In the genomic region with DNA sequence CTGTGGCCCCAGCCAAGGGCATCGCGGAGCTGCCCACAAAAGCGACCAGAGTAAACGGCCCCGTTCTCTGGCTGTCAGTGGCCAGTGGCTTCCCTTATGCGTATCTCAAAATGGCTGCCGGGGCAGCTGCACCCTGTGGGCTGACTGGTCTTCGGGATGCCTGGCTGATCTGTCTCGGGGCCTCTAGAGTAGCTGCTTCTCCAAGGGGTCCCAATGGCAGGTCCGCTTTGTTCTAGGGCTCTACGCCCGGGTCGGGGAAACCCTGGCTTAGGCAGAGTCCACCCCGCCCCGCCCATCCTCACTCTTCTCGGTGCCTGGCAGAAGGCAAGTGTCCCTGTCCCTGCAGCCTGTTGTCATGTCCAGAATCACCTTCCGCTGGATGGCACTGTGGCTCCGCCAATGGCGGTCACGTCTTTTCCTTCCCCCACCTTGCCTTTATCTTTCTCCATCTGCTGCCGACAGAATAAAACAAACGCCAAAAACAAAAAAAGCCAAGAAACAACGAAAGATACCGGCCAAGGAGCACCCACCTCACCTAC, we compare ENCODE assay signal across 7 cellular contexts. TPM values are rescaled to one million over a fixed set of nuclear protein-coding genes. Genes with fewer than 3 reads are reported as not detected.
DNase-seq lines count a peak whose midpoint lies in the region; ATAC-seq, FAIRE-seq and TF ChIP-seq lines count a peak whose summit lies in the region.
"Not testable (repeated sequence)": the region's sequence is repeated elsewhere in the genome, so short reads cannot be mapped to it uniquely, and the experiment has no call there.

No MANE protein-coding gene starts in this region.

- TF ChIP-seq CTCF in mucosa of descending colon (IDR thresholded peaks at IDR 0.05) = not testable (repeated sequence)

- not testable (repeated sequence) for H3K36me3 ChIP-seq in mucosa of descending colon (ENCODE audit: low read depth)

- not testable (repeated sequence) for H3K4me1 ChIP-seq in mucosa of descending colon (ENCODE audit: low read depth)

- FAIRE-seq in endometrium (lab: Jason Lieb, UNC) = peak; percentile 74

- intact Hi-C loops in mucosa of descending colon (cut with DNase I, micrococcal nuclease) = not testable (repeated sequence)

- H3K9me3 ChIP-seq in mucosa of descending colon = not testable (repeated sequence)

- not testable (repeated sequence) for H3K4me3 ChIP-seq in mucosa of descending colon

- DNase-seq in mucosa of descending colon = not testable (repeated sequence)

- ATAC-seq in GM18861 (IDR thresholded peaks at IDR 0.05; ENCODE audit: unreplicated experiment) (peak; percentile 29), GM19351 (IDR thresholded peaks at IDR 0.05; ENCODE audit: unreplicated experiment) (peak; percentile 38), GM21576 (IDR thresholded peaks at IDR 0.05; ENCODE audit: unreplicated experiment) (peak; percentile 40), HG02870 (IDR thresholded peaks at IDR 0.05; ENCODE audit: unreplicated experiment) (peak; percentile 41), HG03159 (IDR thresholded peaks at IDR 0.05; ENCODE audit: unreplicated experiment) (peak; percentile 27), mucosa of descending colon (peak; percentile 75)

RNA-seq across cellular contexts. Expression of a gene that starts 44.5 kb away (rescaled TPM):
- total RNA-seq in mucosa of descending colon = 10 to 100 TPM; 14.9 to 22.2 (median 20.0) TPM
